In the genomic region with DNA sequence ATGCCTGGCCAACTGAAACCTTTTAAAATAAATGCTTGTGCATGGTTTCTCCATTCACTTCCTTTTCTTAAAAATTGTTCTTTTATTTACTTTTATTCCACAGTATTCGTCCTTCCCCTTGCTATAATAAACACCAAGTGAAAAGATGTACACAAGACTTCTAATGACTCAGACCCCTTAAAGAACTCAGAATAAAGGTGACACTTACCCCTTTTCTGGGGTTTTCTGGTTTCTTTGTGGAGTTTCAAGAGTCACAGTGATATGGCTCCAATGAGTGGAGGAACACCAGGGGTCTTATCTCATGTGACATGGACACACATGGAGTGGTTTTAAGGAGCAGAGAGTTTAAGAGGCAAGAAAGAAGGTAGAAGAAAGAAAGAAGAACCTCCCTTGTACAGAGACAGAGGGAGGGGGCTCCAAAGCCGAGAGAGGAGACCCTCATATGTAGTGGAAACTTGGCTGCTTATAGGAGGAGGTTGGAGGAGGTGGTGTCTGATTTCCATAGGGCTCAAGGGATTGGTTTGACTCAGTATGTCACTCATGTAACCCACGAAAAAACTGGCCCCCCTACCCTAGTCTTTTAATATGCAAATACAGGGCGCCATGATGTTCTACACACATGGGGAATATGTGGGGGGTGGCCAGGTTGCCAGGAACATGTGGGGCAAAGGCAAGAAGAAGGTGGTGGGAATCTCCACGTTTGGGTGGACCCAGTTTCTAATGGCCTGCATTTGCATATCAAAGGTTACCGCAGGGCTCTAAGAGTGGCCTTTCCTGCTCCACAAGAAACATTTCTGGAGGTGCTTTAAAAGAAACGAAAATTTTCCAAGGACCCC, we compare ENCODE assay signal across 20 cellular contexts.
DNase-seq lines count a peak whose midpoint lies in the region; ATAC-seq and FAIRE-seq lines count a peak whose summit lies in the region.
"Had no signal": no experiment of that assay in that cellular context is flagged by ENCODE, and none has a peak within 500 bp of the region (broad histone marks: within the 10 kb centered on the region; RNA-seq: fewer than 3 reads in every experiment).

No MANE protein-coding gene starts in this region.

- no peaks in the 10 kb centered on the region for H3K27me3 ChIP-seq in HUES6 (ENCODE audit: control insufficient read depth, insufficient read depth, low read length)
- H3K27me3 ChIP-seq: BLaER1 treated with 17β-estradiol and CSF1 and Interleukin-3, amounts not matched to agents 10 nM and 100 nM had no signal

- no peak for ATAC-seq in HG02870 (IDR thresholded peaks at IDR 0.05; ENCODE audit: unreplicated experiment)
- ATAC-seq: CD8-positive, alpha-beta T cell; Right ventricle myocardium inferior had no signal

- H3K9me3 Mint-ChIP-seq in activated naive CD8-positive, alpha-beta T cell (ENCODE audit: low read depth), result no peaks in the 10 kb centered on the region
- H3K9me3 Mint-ChIP-seq: CD8-positive, alpha-beta T cell; HFFc6 had no signal

- no peak overlapping the region for H3K9ac ChIP-seq in HUES6 (ENCODE audit: low read length)
- H3K9ac ChIP-seq: BLaER1 treated with 17β-estradiol and CSF1 and Interleukin-3, amounts not matched to agents 10 nM and 100 nM had no signal

- peak overlapping the region; percentile 75 for H3K27ac Mint-ChIP-seq in activated naive CD8-positive, alpha-beta T cell
- H3K27ac Mint-ChIP-seq: CD8-positive, alpha-beta T cell; HFFc6 had no signal

- H3K27me3 Mint-ChIP-seq in activated naive CD8-positive, alpha-beta T cell, result no peaks in the 10 kb centered on the region

- peak overlapping the region; percentile 92; the same call in 1 of the 2 replicates for H3K27ac ChIP-seq in HUES6 (ENCODE audit: low read depth, low read length)
- H3K27ac ChIP-seq: BLaER1 treated with 17β-estradiol and CSF1 and Interleukin-3, amounts not matched to agents 10 nM and 100 nM; HL-60 had no signal

- H3K36me3 ChIP-seq in HUES6 (ENCODE audit: control insufficient read depth, insufficient read depth, low read length), result no peaks in the 10 kb centered on the region
- H3K36me3 ChIP-seq: BLaER1 treated with 17β-estradiol and CSF1 and Interleukin-3, amounts not matched to agents 10 nM and 100 nM had no signal

- no peak overlapping the region for H3K4me3 ChIP-seq in HUES6 (ENCODE audit: low read depth, low read length)
- H3K4me3 ChIP-seq: BLaER1 treated with 17β-estradiol and CSF1 and Interleukin-3, amounts not matched to agents 10 nM and 100 nM had no signal

- H3K9me3 ChIP-seq in HUES6 (ENCODE audit: control insufficient read depth, insufficient read depth, low read depth, low read length), result peaks cover 5% of the 10 kb centered on the region

- no peak overlapping the region for H3K4me3 Mint-ChIP-seq in activated naive CD8-positive, alpha-beta T cell
- H3K4me3 Mint-ChIP-seq: CD8-positive, alpha-beta T cell; HFFc6 had no signal

- H3K36me3 Mint-ChIP-seq in activated naive CD8-positive, alpha-beta T cell, result peaks cover 6% of the 10 kb centered on the region
- H3K36me3 Mint-ChIP-seq: CD8-positive, alpha-beta T cell had no signal

- DNase-seq in GM18507 (ENCODE audit: extremely low spot score, insufficient read length, low read depth) (no peak), iPS DF 4.7 (ENCODE audit: extremely low read depth, low spot score) (peak; percentile 25), NK-92 (lab: John Stamatoyannopoulos, UW; ENCODE audit: unreplicated experiment) (no peak)
- DNase-seq in stimulated activated CD4-positive, alpha-beta T cell treated with anti-CD3 and anti-CD28 coated beads, Interleukin-2, amount 100 ng/mL, for 48 hours, result no peak
- DNase-seq: Calu3; CD8-positive, alpha-beta T cell; HFFc6; NCI-H1105 treated with DMSO at 0.1 percent for 48 hours; NCI-H1930; NCI-H345; NCI-H526; SW 1271 had no signal

- H3K4me1 ChIP-seq in HUES6 (ENCODE audit: control insufficient read depth, insufficient read depth, low read length), result peaks cover 33% of the 10 kb centered on the region

- peaks cover 44% of the 10 kb centered on the region for H3K4me1 Mint-ChIP-seq in activated naive CD8-positive, alpha-beta T cell (ENCODE audit: low read depth)

- FAIRE-seq in GM18507 (lab: Jason Lieb, UNC), result peak; percentile 21
- FAIRE-seq: GM12891, RCC 7860 had no signal
